ENCODE assay signal across 8 cellular contexts in genomic region chr11:72641900-72642814, GRCh38. TPM values are rescaled to one million over a fixed set of nuclear protein-coding genes. Genes with fewer than 3 reads are reported as not detected.
DNase-seq lines count a peak whose midpoint lies in the region; ATAC-seq, FAIRE-seq and TF ChIP-seq lines count a peak whose summit lies in the region.

No MANE protein-coding gene starts in this region.

- H3K4me3 ChIP-seq in CD4-positive, alpha-beta memory T cell (ENCODE audit: low read length in 2 of 2): peak overlapping the region in 1 of 2 donors; percentile 47
- H3K4me3 ChIP-seq in pancreas: peak overlapping the region; percentile 19 to 53 (median 28)

- 4 to 5% methylated on average over 43 to 87 of the region's 87 CpGs for WGBS in pancreas, 2 donors

- H3K4me1 Mint-ChIP-seq in CD4-positive, alpha-beta memory T cell: peaks cover 0 to 9% (median 0%) of the 10 kb centered on the region in 4 donors
- H3K4me1 Mint-ChIP-seq in activated T-helper 17 cell treated with anti-CD3 and anti-CD28 coated beads, Interleukin-2, amount 50 U/mL, for 72 hours: no peaks in the 10 kb centered on the region
- H3K4me1 Mint-ChIP-seq in glutamatergic neuron (ENCODE audit: low read depth, unreplicated experiment): peaks cover 4% of the 10 kb centered on the region

- H3K27ac Mint-ChIP-seq in CD4-positive, alpha-beta memory T cell: no peak overlapping the region
- H3K27ac Mint-ChIP-seq in activated T-helper 17 cell treated with anti-CD3 and anti-CD28 coated beads, Interleukin-2, amount 50 U/mL, for 72 hours: no peak overlapping the region
- no peak overlapping the region for H3K27ac Mint-ChIP-seq in glutamatergic neuron (ENCODE audit: unreplicated experiment)

- CTCF ChIA-PET in CD4-positive, alpha-beta memory T cell (lab: Charles Lee; ENCODE audit: partially characterized antibody): interaction anchor here (1.0 to 2.8 kb wide), 4 partner anchors 30 to 171 kb away, joined by 3 to 14 read pairs (median 3); no protein-coding TSS in a partner anchor

- H3K9me3 ChIP-seq in CD4-positive, alpha-beta memory T cell (ENCODE audit: control insufficient read depth in 1 of 2, low read length in 2 of 2): no peaks in the 10 kb centered on the region
- H3K9me3 ChIP-seq in pancreas: no peaks in the 10 kb centered on the region

- POLR2A ChIA-PET in CD4-positive, alpha-beta memory T cell (lab: Charles Lee; ENCODE audit: partially characterized antibody): interaction anchor here (1.0 kb wide), 1 partner anchor 54 kb away, joined by 3 read pairs; no protein-coding TSS in a partner anchor

- H3K4me1 ChIP-seq in CD4-positive, alpha-beta memory T cell (ENCODE audit: insufficient read depth, low read length): no peaks in the 10 kb centered on the region
- H3K4me1 ChIP-seq in pancreas: peaks cover 0 to 4% (median 3%) of the 10 kb centered on the region in 3 donors

- peaks cover 11% of the 10 kb centered on the region for H3K27me3 ChIP-seq in CD4-positive, alpha-beta memory T cell (ENCODE audit: insufficient read depth, low read length)
- no peaks in the 10 kb centered on the region for H3K27me3 ChIP-seq in pancreas

- TF ChIP-seq CTCF in glutamatergic neuron (IDR thresholded peaks at IDR 0.05; ENCODE audit: partially characterized antibody, unreplicated experiment): no peak
- TF ChIP-seq CTCF in pancreas (IDR thresholded peaks at IDR 0.05): no peak

- H3K36me3 Mint-ChIP-seq in CD4-positive, alpha-beta memory T cell: no peaks in the 10 kb centered on the region
- H3K36me3 Mint-ChIP-seq in activated T-helper 17 cell treated with anti-CD3 and anti-CD28 coated beads, Interleukin-2, amount 50 U/mL, for 72 hours (ENCODE audit: low read depth): no peaks in the 10 kb centered on the region
- H3K36me3 Mint-ChIP-seq in glutamatergic neuron (ENCODE audit: unreplicated experiment): no peaks in the 10 kb centered on the region

- peak overlapping the region; percentile 4 to 76 (median 60) for H3K4me3 Mint-ChIP-seq in CD4-positive, alpha-beta memory T cell
- H3K4me3 Mint-ChIP-seq in activated T-helper 17 cell treated with anti-CD3 and anti-CD28 coated beads, Interleukin-2, amount 50 U/mL, for 72 hours: peak overlapping the region; percentile 13
- H3K4me3 Mint-ChIP-seq in glutamatergic neuron (ENCODE audit: unreplicated experiment): peak overlapping the region; percentile 44

- H3K9me3 Mint-ChIP-seq in CD4-positive, alpha-beta memory T cell: no peaks in the 10 kb centered on the region
- H3K9me3 Mint-ChIP-seq in activated T-helper 17 cell treated with anti-CD3 and anti-CD28 coated beads, Interleukin-2, amount 50 U/mL, for 72 hours: no peaks in the 10 kb centered on the region
- peaks cover 2% of the 10 kb centered on the region for H3K9me3 Mint-ChIP-seq in glutamatergic neuron (ENCODE audit: unreplicated experiment)

- H3K27ac ChIP-seq in CD4-positive, alpha-beta memory T cell (ENCODE audit: low read depth, low read length): no peak overlapping the region
- no peak overlapping the region for H3K27ac ChIP-seq in pancreas

- no peaks in the 10 kb centered on the region for H3K36me3 ChIP-seq in CD4-positive, alpha-beta memory T cell (ENCODE audit: insufficient read depth, low read length)
- no peaks in the 10 kb centered on the region for H3K36me3 ChIP-seq in pancreas

- peak in 2 of 5 donors; percentile 7 to 12 for DNase-seq in CD4-positive, alpha-beta memory T cell
- DNase-seq in HPDE6-E6E7 (ENCODE audit: extremely low spot score): peak; percentile 33
- DNase-seq in glutamatergic neuron: peak; percentile 51
- DNase-seq in pancreas: peak in 3 of 6 donors; percentile 35 to 78 (median 53)
- DNase-seq in NCI-H226: no peak

- peak; percentile 45 for ATAC-seq in activated T-helper 17 cell treated with anti-CD3 and anti-CD28 coated beads, Interleukin-2, amount 50 U/mL, for 72 hours (replicated peaks)
- ATAC-seq in pancreas (peak; percentile 75 to 84 (median 82)), HG03196 (IDR thresholded peaks at IDR 0.05; ENCODE audit: unreplicated experiment) (no peak), GM19452 (IDR thresholded peaks at IDR 0.05; ENCODE audit: unreplicated experiment) (no peak)

- FAIRE-seq in pancreas (lab: Jason Lieb, UNC): no peak

- peaks cover 4 to 8% of the 10 kb centered on the region in 2 donors for H3K27me3 Mint-ChIP-seq in CD4-positive, alpha-beta memory T cell
- H3K27me3 Mint-ChIP-seq in activated T-helper 17 cell treated with anti-CD3 and anti-CD28 coated beads, Interleukin-2, amount 50 U/mL, for 72 hours: peaks cover 10% of the 10 kb centered on the region
- H3K27me3 Mint-ChIP-seq in glutamatergic neuron (ENCODE audit: unreplicated experiment): peaks cover 4% of the 10 kb centered on the region

- intact Hi-C loops in CD4-positive, alpha-beta memory T cell (cut with micrococcal nuclease): no loop called here
- intact Hi-C loops in pancreas (cut with DNase I): no loop called here

RNA-seq across cellular contexts. Expression of gene PDE2A, which starts 32.1 kb away (rescaled TPM):
- 1 to 10 TPM in 1 of 2 experiments, under 1 TPM in 1; 0.75 to 1.7 TPM for total RNA-seq in CD4-positive, alpha-beta memory T cell
- polyA plus RNA-seq in CD4-positive, alpha-beta memory T cell: 1 to 10 TPM in 1 of 2 donors, under 1 TPM in 1; 0.11 to 1.2 TPM
- 1 to 10 TPM; 1.7 to 3.6 TPM for total RNA-seq in activated T-helper 17 cell treated with anti-CD3 and anti-CD28 coated beads, Interleukin-2, amount 50 U/mL, for 72 hours
- total RNA-seq in glutamatergic neuron (ENCODE audit: unreplicated experiment): 16.9 TPM
- total RNA-seq in pancreas: 1 to 10 TPM; 2.1 to 4.9 (median 3.9) TPM
- 10 to 100 TPM; 12.8 to 16.3 TPM for polyA plus RNA-seq in pancreas

Comparison
In these comparisons a context has a peak if more than half of its experiments do, and no peak if none do; other contexts are left out.
1. ATAC-seq: peak in activated T-helper 17 cell treated with anti-CD3 and anti-CD28 coated beads, Interleukin-2, amount 50 U/mL, for 72 hours (single experiment) and pancreas (4 of 4); none in HG03196 (single experiment) and GM19452 (single experiment).
2. Peak in every context shown above with its lines, with median percentiles within 50 percentile points of each other: H3K4me3 Mint-ChIP-seq.